In the genomic region with DNA sequence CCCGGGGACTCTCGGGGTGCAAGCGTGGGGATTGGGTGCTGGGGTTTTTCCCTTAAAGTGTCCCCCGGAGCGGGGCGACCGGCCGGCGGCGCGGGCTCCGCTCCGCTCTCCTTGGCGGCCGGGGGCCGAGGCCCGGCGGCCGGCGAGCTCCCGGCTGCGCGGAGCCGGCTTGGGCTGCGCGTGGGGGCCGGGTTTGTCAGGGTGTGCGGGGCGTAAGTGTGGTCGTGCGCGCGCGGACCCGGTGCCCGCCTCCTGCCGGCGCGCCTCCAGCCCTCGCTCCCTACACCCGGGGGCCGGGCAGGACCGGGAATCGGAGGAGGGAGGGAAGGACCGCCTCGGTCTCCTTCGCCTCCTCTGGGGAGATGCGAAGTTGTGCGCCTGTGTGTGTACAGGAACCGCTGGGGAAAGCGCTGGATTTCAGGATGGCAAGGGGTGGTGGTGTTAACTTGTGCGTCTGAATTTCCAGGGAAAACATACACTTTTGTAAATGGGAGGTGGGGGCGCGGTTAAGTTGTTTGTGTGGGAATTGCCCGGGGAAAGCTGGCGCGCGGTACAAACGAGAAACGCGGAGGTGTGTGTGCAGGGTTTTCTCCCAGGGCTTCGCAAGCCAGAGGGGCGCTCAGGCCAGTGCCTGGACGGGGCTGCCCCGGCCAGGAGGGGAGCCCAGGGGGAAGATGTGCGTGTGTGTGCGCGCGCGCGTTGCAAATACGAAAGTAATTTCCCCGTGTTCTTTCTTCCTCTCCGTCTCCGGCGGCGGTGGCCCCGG, we compare ENCODE assay signal across 8 cellular contexts. TPM values are rescaled to one million over a fixed set of nuclear protein-coding genes. Genes with fewer than 3 reads are reported as not detected.
DNase-seq lines count a peak whose midpoint lies in the region; ATAC-seq and TF ChIP-seq lines count a peak whose summit lies in the region.

No MANE protein-coding gene starts in this region.

- H3K36me3 ChIP-seq in ES-I3 (ENCODE audit: insufficient read depth, low read length) (no peaks in the 10 kb centered on the region), neural cell (ENCODE audit: insufficient read depth, low read length) (no peaks in the 10 kb centered on the region)

- H3K9me3 Mint-ChIP-seq in H9 = no peaks in the 10 kb centered on the region
- H3K9me3 Mint-ChIP-seq in activated T-cell treated with anti-CD3 and anti-CD28 coated beads, Interleukin-2, amount 50 U/mL, for 72 hours = no peaks in the 10 kb centered on the region

- peaks cover 40 to 56% of the 10 kb centered on the region in 2 experiments for H3K4me1 Mint-ChIP-seq in H9
- H3K4me1 Mint-ChIP-seq in activated T-cell treated with anti-CD3 and anti-CD28 coated beads, Interleukin-2, amount 50 U/mL, for 72 hours (ENCODE audit: low read depth) = peaks cover 32% of the 10 kb centered on the region

- peak; percentile 30 to 33 for ATAC-seq in activated T-cell treated with anti-CD3 and anti-CD28 coated beads, Interleukin-2, amount 50 U/mL, for 72 hours (replicated peaks in 1 of 2)

- H3K23ac ChIP-seq in H9 (ENCODE audit: insufficient read length, low read depth, low read length) = no peak overlapping the region

- 0 out of 7 replicates have a peak overlapping the region, but pooled peaks of 1 of the 3 experiments have one; percentile 20 for H3K27ac Mint-ChIP-seq in H9
- H3K27ac Mint-ChIP-seq in activated T-cell treated with anti-CD3 and anti-CD28 coated beads, Interleukin-2, amount 50 U/mL, for 72 hours = peak overlapping the region; percentile 50

- no peaks in the 10 kb centered on the region for H4K20me1 ChIP-seq in H9 (ENCODE audit: control insufficient read depth, insufficient read depth, insufficient read length)
- H4K20me1 ChIP-seq in neural cell (ENCODE audit: insufficient read depth) = peaks cover 28% of the 10 kb centered on the region

- H3T11ph ChIP-seq in H9 (ENCODE audit: low read length) = no peak overlapping the region

- H3K27ac ChIP-seq in H9 (ENCODE audit: insufficient read length, low read depth, low read length) = no peak overlapping the region
- H3K27ac ChIP-seq in neural cell (ENCODE audit: low read length) = peak overlapping the region; percentile 96

- no peak overlapping the region for H4K91ac ChIP-seq in H9 (ENCODE audit: insufficient read length, low read depth, low read length)

- H3K23me2 ChIP-seq in H9 (ENCODE audit: insufficient read length, low read depth, low read length, poor library complexity, severe bottlenecking) = peaks cover 32% of the 10 kb centered on the region

- H3K9ac ChIP-seq in ES-I3 (ENCODE audit: low read depth, low read length) (peak overlapping the region; percentile 76), H9 (ENCODE audit: extremely low read depth, insufficient read length, low read length) (peak overlapping the region; percentile 67), neural cell (ENCODE audit: low read length) (peak overlapping the region; percentile 96)

- H3K56ac ChIP-seq in H9 (ENCODE audit: insufficient read length, low read depth, low read length) = no peak overlapping the region

- H2BK15ac ChIP-seq in H9 (ENCODE audit: low read depth, low read length) = no peak overlapping the region

- no peak for TF ChIP-seq EP300 in neural cell (conservative IDR thresholded peaks at IDR 0.05; ENCODE audit: poor library complexity, severe bottlenecking)

- H2AK5ac ChIP-seq in H9 (ENCODE audit: insufficient read length, low read length) = no peak overlapping the region

- peaks cover 25% of the 10 kb centered on the region for H3K27me3 Mint-ChIP-seq in H9 (ENCODE audit: low read depth)
- H3K27me3 Mint-ChIP-seq in activated T-cell treated with anti-CD3 and anti-CD28 coated beads, Interleukin-2, amount 50 U/mL, for 72 hours (ENCODE audit: low read depth) = peaks cover 8% of the 10 kb centered on the region

- H3K18ac ChIP-seq in H9 (ENCODE audit: insufficient read length, low read depth, low read length) = peak overlapping the region; percentile 53

- H3K79me1 ChIP-seq in H9 (ENCODE audit: insufficient read depth, low read depth, low read length, poor library complexity, severe bottlenecking) = peaks cover 11% of the 10 kb centered on the region

- peaks cover 0 to 8% (median 2%) of the 10 kb centered on the region in 3 experiments; a peak in 3 of 7 replicates for H3K36me3 Mint-ChIP-seq in H9 (ENCODE audit: insufficient read depth in 1 of 3, low read depth in 3 of 3)
- no peaks in the 10 kb centered on the region for H3K36me3 Mint-ChIP-seq in activated T-cell treated with anti-CD3 and anti-CD28 coated beads, Interleukin-2, amount 50 U/mL, for 72 hours (ENCODE audit: insufficient read depth in 2 of 2)

- no peak overlapping the region for H2BK120ac ChIP-seq in H9 (ENCODE audit: low read depth, low read length, poor library complexity, severe bottlenecking)

- no peak overlapping the region for H2AFZ ChIP-seq in H9 (ENCODE audit: low read length)
- H2AFZ ChIP-seq in neural cell (ENCODE audit: low read depth, low read length) = no peak overlapping the region

- H2BK12ac ChIP-seq in H9 (ENCODE audit: insufficient read length, low read depth, low read length) = no peak overlapping the region

- H4K8ac ChIP-seq in H9 (replicated peaks; ENCODE audit: insufficient read length, low read depth, low read length) = no peak overlapping the region

- H3K9me3 ChIP-seq in ES-I3 (ENCODE audit: control insufficient read depth, insufficient read depth, low read length) (no peaks in the 10 kb centered on the region), H9 (ENCODE audit: control insufficient read depth, low read depth, low read length) (no peaks in the 10 kb centered on the region), neural cell (ENCODE audit: low read length) (no peaks in the 10 kb centered on the region)

- no CpG with 5 or more reads among the region's 78 CpGs for WGBS in H9 (ENCODE audit: extremely low coverage, insufficient read length, low lambda C conversion rate)

- peaks cover 24% of the 10 kb centered on the region for H3K4me1 ChIP-seq in ES-I3 (ENCODE audit: insufficient read depth, low read length)
- peaks cover 20% of the 10 kb centered on the region; the same call in 1 of the 2 replicates for H3K4me1 ChIP-seq in H9 (ENCODE audit: insufficient read depth, low read length)

- H3K27me3 ChIP-seq in H9 (ENCODE audit: insufficient read depth, low read length) (no peaks in the 10 kb centered on the region), neural cell (ENCODE audit: insufficient read depth, low read depth, low read length) (no peaks in the 10 kb centered on the region)

- peaks cover 29% of the 10 kb centered on the region for H3K79me2 ChIP-seq in H9 (ENCODE audit: insufficient read depth, low read length)
- peaks cover 48% of the 10 kb centered on the region for H3K79me2 ChIP-seq in neural cell (replicated peaks; ENCODE audit: insufficient read depth, low read length)

- TF ChIP-seq RAD21 in neural cell (conservative IDR thresholded peaks at IDR 0.05) = peak; percentile 28

- no peak for DNase-seq in H9
- DNase-seq in NAMALWA (ENCODE audit: low spot score) = peak; percentile 23
- peak; percentile 61 to 66 for DNase-seq in activated T-cell treated with anti-CD3 and anti-CD28 coated beads, Interleukin-2, amount 50 U/mL, for 72 hours
- no peak for DNase-seq in fibroblast of mammary gland (ENCODE audit: low read depth)
- no peak for DNase-seq in NCI-H1048 (lab: John Stamatoyannopoulos, UW)
- no peak for DNase-seq in NCI-H2107 (lab: John Stamatoyannopoulos, UW)

- TF ChIP-seq CTCF in H9 (conservative IDR thresholded peaks at IDR 0.05) = no peak
- no peak for TF ChIP-seq CTCF in fibroblast of mammary gland (conservative IDR thresholded peaks at IDR 0.05; ENCODE audit: control insufficient read depth, insufficient read depth, low read depth, low read length)
- no peak for TF ChIP-seq CTCF in neural cell (IDR thresholded peaks at IDR 0.05; ENCODE audit: poor library complexity, severe bottlenecking)

- H3K4ac ChIP-seq in H9 (ENCODE audit: low read depth, low read length) = no peak overlapping the region

- peak overlapping the region; percentile 91 to 97 for H3K4me3 Mint-ChIP-seq in H9
- H3K4me3 Mint-ChIP-seq in activated T-cell treated with anti-CD3 and anti-CD28 coated beads, Interleukin-2, amount 50 U/mL, for 72 hours = peak overlapping the region; percentile 92 to 94

- no peak overlapping the region for H2BK5ac ChIP-seq in H9 (ENCODE audit: insufficient read length, low read length)

- H4K5ac ChIP-seq in H9 (ENCODE audit: insufficient read length, low read depth, low read length) = no peak overlapping the region

- peak overlapping the region; percentile 73; the same call in 1 of the 2 replicates for H3K14ac ChIP-seq in H9 (ENCODE audit: insufficient read depth, low read length)

- no peak overlapping the region for H2BK20ac ChIP-seq in H9 (ENCODE audit: low read depth, low read length, poor library complexity, severe bottlenecking)

- H3K4me2 ChIP-seq in H9 (ENCODE audit: insufficient read depth, insufficient read length, low read length) (peak overlapping the region; percentile 89), neural cell (ENCODE audit: low read length) (no peak overlapping the region)

- H3K4me3 ChIP-seq in fibroblast of mammary gland (ENCODE audit: control insufficient read depth, low read depth, low read length) (peak overlapping the region; percentile 87), neural cell (ENCODE audit: low read length) (peak overlapping the region; percentile 96)

- no peaks in the 10 kb centered on the region for H3F3A ChIP-seq in neural cell (ENCODE audit: insufficient read depth, low read length, poor library complexity, severe bottlenecking)

- no peaks in the 10 kb centered on the region for H3K9me2 ChIP-seq in neural cell (ENCODE audit: insufficient read depth, low read length)

TF ChIP-seq in neural cell, 6 proteins besides CTCF, POLR2A, EP300 and RAD21 (continues in another document):
- TF ChIP-seq POLR2AphosphoS5 (IDR thresholded peaks at IDR 0.05) = peak; percentile 72
- peak; percentile 51 for TF ChIP-seq MXI1 (conservative IDR thresholded peaks at IDR 0.05; ENCODE audit: poor library complexity, severe bottlenecking)
- TF ChIP-seq TAF1 (IDR thresholded peaks at IDR 0.05; ENCODE audit: low read depth) = peak; percentile 58

RNA-seq across cellular contexts. Expression of gene ZMIZ1, which starts 0.7 kb away (rescaled TPM):
- total RNA-seq in H9 (2021) = 31.8 and 36.9 TPM in 2 replicates
- 10 to 100 TPM; 30.6 to 37.8 TPM for total RNA-seq in activated T-cell treated with anti-CD3 and anti-CD28 coated beads, Interleukin-2, amount 50 U/mL, for 72 hours
- 26.8 and 63.9 TPM in 2 replicates for polyA plus RNA-seq in neural cell
- 62.6 and 99.6 TPM in 2 replicates for polyA minus RNA-seq in neural cell

Comparison
In these comparisons a context has a peak if more than half of its experiments do, and no peak if none do; other contexts are left out.
1. DNase-seq: peak in NAMALWA (single experiment) and activated T-cell treated with anti-CD3 and anti-CD28 coated beads, Interleukin-2, amount 50 U/mL, for 72 hours (2 of 2); none in H9 (single experiment), fibroblast of mammary gland (single experiment), NCI-H1048 (single experiment) and NCI-H2107 (single experiment).
2. Peak in every context shown above with its lines, with median percentiles within 50 percentile points of each other: H3K9ac ChIP-seq.